In genomic region chr6:133170602-133171001, GRCh38 we compare ENCODE assay signal across 27 cellular contexts.
A peak's percentile ranks its signal among the peaks of the same experiment; 100 is the strongest.
DNase-seq lines count a peak whose midpoint lies in the region; ATAC-seq, FAIRE-seq and TF ChIP-seq lines count a peak whose summit lies in the region.
"Had no signal": no experiment of that assay in that cellular context is flagged by ENCODE, and none has a peak within 500 bp of the region (broad histone marks: within the 10 kb centered on the region; RNA-seq: fewer than 3 reads in every experiment).

No MANE protein-coding gene starts in this region.

- no peak overlapping the region for H2BK120ac ChIP-seq in H1 (replicated peaks; ENCODE audit: low read depth, low read length)

- H3K36me3 ChIP-seq in PC-3 (ENCODE audit: low read depth, low read length): no peaks in the 10 kb centered on the region
- H3K36me3 ChIP-seq in H1 (ENCODE audit: control insufficient read depth in 2 of 4, insufficient read depth in 4 of 4, low read length in 3 of 4): no peaks in the 10 kb centered on the region
- no peaks in the 10 kb centered on the region for H3K36me3 ChIP-seq in Karpas-422 (ENCODE audit: insufficient read depth, low read length)
- H3K36me3 ChIP-seq: brain microvascular endothelial cell, gastroesophageal sphincter, ovary, thoracic aorta, uterus had no signal

- peak overlapping the region; percentile 76; the same call in 1 of the 2 replicates for H2BK20ac ChIP-seq in H1 (ENCODE audit: low read length)

- H3K36me3 Mint-ChIP-seq in stimulated activated effector memory CD8-positive, alpha-beta T cell treated with anti-CD3 and anti-CD28 coated beads, Interleukin-12 subunit alpha, Interleukin-12 subunit beta, amount 100 ng/mL, for 72 hours: no peaks in the 10 kb centered on the region
- H3K36me3 Mint-ChIP-seq: CD4-positive, alpha-beta memory T cell had no signal

- no peaks in the 10 kb centered on the region for H4K20me1 ChIP-seq in PC-3 (ENCODE audit: low read length)
- no peaks in the 10 kb centered on the region for H4K20me1 ChIP-seq in H1 (replicated peaks in 1 of 2; ENCODE audit: control insufficient read depth in 1 of 2, insufficient read depth in 2 of 2, low read length in 2 of 2)
- no peaks in the 10 kb centered on the region for H4K20me1 ChIP-seq in Karpas-422 (ENCODE audit: insufficient read depth, low read depth, low read length)

- H3K4ac ChIP-seq in H1 (replicated peaks; ENCODE audit: insufficient read length, low read depth, low read length): no peak overlapping the region

- no peak overlapping the region for H2AK5ac ChIP-seq in H1 (ENCODE audit: low read depth, low read length)

- H3K4me3 ChIP-seq in PC-3 (ENCODE audit: low read length): no peak overlapping the region
- no peak overlapping the region for H3K4me3 ChIP-seq in H1 (ENCODE audit: extremely low read depth in 1 of 4, insufficient read depth in 2 of 4, low read depth in 3 of 4, low read length in 4 of 4)
- H3K4me3 ChIP-seq in Karpas-422 (ENCODE audit: low read length): no peak overlapping the region
- H3K4me3 ChIP-seq: gastroesophageal sphincter, hepatocyte, ovary, smooth muscle cell, thoracic aorta, uterus had no signal

- no peak for TF ChIP-seq CTCF in PC-3 (conservative IDR thresholded peaks at IDR 0.05; ENCODE audit: low read depth, low read length)
- TF ChIP-seq CTCF in H1 (IDR thresholded peaks at IDR 0.05; ENCODE audit: control extremely low read depth in 1 of 3, insufficient read depth in 1 of 3, low read depth in 1 of 3, low read length in 3 of 3): no peak

- no peak overlapping the region for H3K9ac ChIP-seq in PC-3 (ENCODE audit: low read length)
- H3K9ac ChIP-seq in H1 (replicated peaks in 1 of 4; ENCODE audit: extremely low read depth in 1 of 4, low read depth in 3 of 4, low read length in 3 of 4): no peak overlapping the region
- H3K9ac ChIP-seq in Karpas-422 (ENCODE audit: low read length): no peak overlapping the region

- no peaks in the 10 kb centered on the region for H3K9me2 ChIP-seq in PC-3 (replicated peaks; ENCODE audit: low read length)
- H3K9me2 ChIP-seq in Karpas-422 (replicated peaks; ENCODE audit: insufficient read depth, low read length): no peaks in the 10 kb centered on the region

- H3K9me3 ChIP-seq in PC-3 (ENCODE audit: low read length) (no peaks in the 10 kb centered on the region), H1 (ENCODE audit: insufficient read depth in 2 of 2, low read depth in 1 of 2, low read length in 1 of 2) (peaks cover 9 to 10% of the 10 kb centered on the region in 2 experiments; a peak in 2 of 4 replicates), Karpas-422 (ENCODE audit: low read length) (no peaks in the 10 kb centered on the region)
- H3K9me3 ChIP-seq: gastroesophageal sphincter, ovary, thoracic aorta, uterus had no signal

- H3K27ac Mint-ChIP-seq in stimulated activated effector memory CD8-positive, alpha-beta T cell treated with anti-CD3 and anti-CD28 coated beads, Interleukin-12 subunit alpha, Interleukin-12 subunit beta, amount 100 ng/mL, for 72 hours: no peak overlapping the region
- H3K27ac Mint-ChIP-seq: activated CD4-positive, alpha-beta memory T cell treated with anti-CD3 and anti-CD28 coated beads, Interleukin-2, amount 10 ng/mL, durations not matched to agents 7 days and 5 days; activated naive CD4-positive, alpha-beta T cell treated with anti-CD3 and anti-CD28 coated beads for 36 hours; CD4-positive, alpha-beta memory T cell; stimulated activated naive CD8-positive, alpha-beta T cell treated with anti-CD3 and anti-CD28 coated beads, Interleukin-15, Interleukin-2, amounts not matched to agents 100 ng/mL and 50 ng/mL, for 24 hours had no signal

- H3K79me2 ChIP-seq in PC-3 (ENCODE audit: low read length): no peaks in the 10 kb centered on the region
- no peaks in the 10 kb centered on the region for H3K79me2 ChIP-seq in H1 (ENCODE audit: control insufficient read depth in 1 of 2, insufficient read depth in 2 of 2, low read length in 2 of 2)
- no peaks in the 10 kb centered on the region for H3K79me2 ChIP-seq in Karpas-422 (ENCODE audit: low read length)
- H3K79me2 ChIP-seq: hepatocyte had no signal

- H3K27ac ChIP-seq in PC-3 (ENCODE audit: low read length) (no peak overlapping the region), H1 (ENCODE audit: low read depth, low read length) (no peak overlapping the region), Karpas-422 (ENCODE audit: low read length) (no peak overlapping the region)
- H3K27ac ChIP-seq: brain microvascular endothelial cell, gastroesophageal sphincter, hepatocyte, ovary, thoracic aorta, uterus had no signal

- TF ChIP-seq EP300 in H1 (IDR thresholded peaks at IDR 0.05; ENCODE audit: borderline replicate concordance in 1 of 2, low read depth in 2 of 2, low read length in 2 of 2): no peak

- no peak overlapping the region for H3K14ac ChIP-seq in H1 (ENCODE audit: insufficient read length)

- peaks cover 2% of the 10 kb centered on the region for H3K9me3 Mint-ChIP-seq in stimulated activated effector memory CD8-positive, alpha-beta T cell treated with anti-CD3 and anti-CD28 coated beads, Interleukin-12 subunit alpha, Interleukin-12 subunit beta, amount 100 ng/mL, for 72 hours
- H3K9me3 Mint-ChIP-seq: activated CD4-positive, alpha-beta memory T cell treated with anti-CD3 and anti-CD28 coated beads, Interleukin-2, amount 10 ng/mL, durations not matched to agents 7 days and 5 days had no signal

- H3K79me1 ChIP-seq in H1 (ENCODE audit: low read depth, low read length): no peaks in the 10 kb centered on the region

- CTCF ChIA-PET in PC-3 (lab: Charles Lee) (no interaction called here), H1 (lab: Charles Lee; ENCODE audit: partially characterized antibody) (interaction anchor here (0.8 to 1.8 kb wide), 5 partner anchors 14 to 753 kb away, joined by 3 to 6 read pairs (median 4); no protein-coding TSS in a partner anchor)

- no peak overlapping the region for H2AFZ ChIP-seq in PC-3 (ENCODE audit: low read length)
- H2AFZ ChIP-seq in H1 (ENCODE audit: low read length): no peak overlapping the region
- H2AFZ ChIP-seq in Karpas-422 (ENCODE audit: low read length): no peak overlapping the region
- H2AFZ ChIP-seq: hepatocyte had no signal

- H2BK12ac ChIP-seq in H1 (ENCODE audit: low read depth, low read length): peak overlapping the region; percentile 56; the same call in 1 of the 2 replicates

- no peak overlapping the region for H2BK15ac ChIP-seq in H1 (ENCODE audit: low read length)

- POLR2A ChIA-PET in PC-3 (lab: Charles Lee; ENCODE audit: unreplicated experiment) (no interaction called here), H1 (lab: Charles Lee; ENCODE audit: partially characterized antibody) (interaction anchor here (1.0 kb wide), 1 partner anchor 352 kb away, joined by 3 read pairs; no protein-coding TSS in a partner anchor)

- H3K56ac ChIP-seq in H1 (replicated peaks; ENCODE audit: insufficient read length, low read depth, low read length): no peak overlapping the region

- no peak for FAIRE-seq in H1 (lab: Jason Lieb, UNC)
- FAIRE-seq: GM19239 had no signal

- no TSS peak for BruUV-seq in PC-3 (replicated peaks; lab: Mats Ljungman, UMichigan)

- H3K4me1 Mint-ChIP-seq in stimulated activated effector memory CD8-positive, alpha-beta T cell treated with anti-CD3 and anti-CD28 coated beads, Interleukin-12 subunit alpha, Interleukin-12 subunit beta, amount 100 ng/mL, for 72 hours: no peaks in the 10 kb centered on the region
- H3K4me1 Mint-ChIP-seq: activated CD4-positive, alpha-beta memory T cell treated with anti-CD3 and anti-CD28 coated beads, Interleukin-2, amount 10 ng/mL, durations not matched to agents 7 days and 5 days; CD4-positive, alpha-beta memory T cell had no signal

- no peaks in the 10 kb centered on the region for H3F3A ChIP-seq in PC-3 (ENCODE audit: low read length, unreplicated experiment)

- DNase-seq in ELR (ENCODE audit: low read depth) (peak; percentile 43), PC-3 (peak; percentile 61), H1 (ENCODE audit: low read depth in 1 of 2, low spot score in 2 of 2) (no peak), pons (ENCODE audit: low spot score) (peak; percentile 74), Karpas-422 (no peak), Right ventricle myocardium superior (no peak)
- no peak for DNase-seq in stimulated activated effector memory CD8-positive, alpha-beta T cell treated with anti-CD3 and anti-CD28 coated beads, Interleukin-12 subunit alpha, Interleukin-12 subunit beta, amount 100 ng/mL, for 72 hours (ENCODE audit: low spot score in 2 of 2)
- DNase-seq: activated CD4-positive, alpha-beta memory T cell treated with anti-CD3 and anti-CD28 coated beads, Interleukin-2, amount 10 ng/mL, durations not matched to agents 7 days and 5 days; activated CD8-positive, alpha-beta memory T cell treated with anti-CD3 and anti-CD28 coated beads, Interleukin-2, amount 50 U/mL, for 4 hours; activated naive CD4-positive, alpha-beta T cell treated with anti-CD3 and anti-CD28 coated beads for 36 hours; amniotic stem cell; brain microvascular endothelial cell; CD4-positive, alpha-beta memory T cell; left cardiac atrium; NCI-H2171; NCI-H510A treated with DMSO at 0.1 percent for 48 hours; ovary; retina; T-helper 2 cell; uterus had no signal

- no peak overlapping the region for H4K5ac ChIP-seq in H1 (ENCODE audit: insufficient read length, low read depth, low read length)

- no peak overlapping the region for H3K4me3 Mint-ChIP-seq in stimulated activated effector memory CD8-positive, alpha-beta T cell treated with anti-CD3 and anti-CD28 coated beads, Interleukin-12 subunit alpha, Interleukin-12 subunit beta, amount 100 ng/mL, for 72 hours
- H3K4me3 Mint-ChIP-seq: activated CD4-positive, alpha-beta memory T cell treated with anti-CD3 and anti-CD28 coated beads, Interleukin-2, amount 10 ng/mL, durations not matched to agents 7 days and 5 days; activated naive CD4-positive, alpha-beta T cell treated with anti-CD3 and anti-CD28 coated beads for 36 hours; CD4-positive, alpha-beta memory T cell; stimulated activated naive CD8-positive, alpha-beta T cell treated with anti-CD3 and anti-CD28 coated beads, Interleukin-15, Interleukin-2, amounts not matched to agents 100 ng/mL and 50 ng/mL, for 24 hours had no signal

- H3K23me2 ChIP-seq in H1 (ENCODE audit: low read depth, low read length): no peaks in the 10 kb centered on the region

- no peak overlapping the region for H3K18ac ChIP-seq in H1 (ENCODE audit: extremely low read depth, low read length)

- H2BK5ac ChIP-seq in H1 (ENCODE audit: low read depth, low read length): peak overlapping the region; percentile 61; the same call in 1 of the 2 replicates

- ATAC-seq in PC-3 (peak; percentile 46; the same call in 1 of the 2 replicates), Right ventricle myocardium superior (ENCODE audit: poor library complexity) (no peak), GM21619 (IDR thresholded peaks at IDR 0.05; ENCODE audit: unreplicated experiment) (no peak)
- no peak for ATAC-seq in stimulated activated effector memory CD8-positive, alpha-beta T cell treated with anti-CD3 and anti-CD28 coated beads, Interleukin-12 subunit alpha, Interleukin-12 subunit beta, amount 100 ng/mL, for 72 hours
- ATAC-seq: gastroesophageal sphincter, left cardiac atrium had no signal

- H3K4me1 ChIP-seq in PC-3 (ENCODE audit: insufficient read depth, low read length) (peaks cover 12% of the 10 kb centered on the region), H1 (replicated peaks in 1 of 4; ENCODE audit: control insufficient read depth in 3 of 4, insufficient read depth in 4 of 4, low read length in 3 of 4) (peaks cover 0 to 6% (median 0%) of the 10 kb centered on the region in 4 experiments; a peak in 1 of 7 replicates), Karpas-422 (ENCODE audit: low read length) (no peaks in the 10 kb centered on the region)
- H3K4me1 ChIP-seq: gastroesophageal sphincter, uterus had no signal

- H3K27me3 ChIP-seq in PC-3 (ENCODE audit: low read length) (no peaks in the 10 kb centered on the region), H1 (replicated peaks in 1 of 4; ENCODE audit: control insufficient read depth in 3 of 4, extremely low read depth in 1 of 4, insufficient read depth in 3 of 4, low read length in 3 of 4) (no peaks in the 10 kb centered on the region), Karpas-422 (ENCODE audit: low read length) (no peaks in the 10 kb centered on the region)
- H3K27me3 ChIP-seq: brain microvascular endothelial cell, gastroesophageal sphincter, hepatocyte, ovary, uterus had no signal

- peak overlapping the region; percentile 17 for H4K91ac ChIP-seq in H1 (replicated peaks; ENCODE audit: insufficient read length, low read length)

- no peak overlapping the region for H4K8ac ChIP-seq in H1 (ENCODE audit: extremely low read depth, insufficient read depth, low read length)

- intact Hi-C loops in PC-3 (cut with micrococcal nuclease): no loop called here
- intact Hi-C loops in Right ventricle myocardium superior (cut with DNase I): no loop called here

- TF ChIP-seq POLR2A in H1 (IDR thresholded peaks at IDR 0.05; ENCODE audit: control extremely low read depth in 1 of 2, low read depth in 2 of 2, low read length in 2 of 2): no peak

- no peak overlapping the region for H3K4me2 ChIP-seq in PC-3 (ENCODE audit: low read length)
- no peak overlapping the region for H3K4me2 ChIP-seq in H1 (ENCODE audit: insufficient read depth in 1 of 2, low read depth in 2 of 2, low read length in 2 of 2)
- no peak overlapping the region for H3K4me2 ChIP-seq in Karpas-422 (ENCODE audit: low read depth, low read length, poor library complexity, severe bottlenecking)
- H3K4me2 ChIP-seq: hepatocyte, smooth muscle cell had no signal

- no peak for TF ChIP-seq RAD21 in H1 (IDR thresholded peaks at IDR 0.05 in 1 of 2, conservative IDR thresholded peaks at IDR 0.05 in 1 of 2; ENCODE audit: low read depth in 2 of 2, low read length in 2 of 2)

- no peak overlapping the region for H3K23ac ChIP-seq in H1 (ENCODE audit: insufficient read length)

Comparison
In these comparisons a context has a peak if more than half of its experiments do, and no peak if none do; other contexts are left out.
1. DNase-seq: peak in ELR (single experiment), PC-3 (single experiment) and pons (single experiment); none in H1 (0 of 2), Karpas-422 (single experiment), Right ventricle myocardium superior (single experiment) and stimulated activated effector memory CD8-positive, alpha-beta T cell treated with anti-CD3 and anti-CD28 coated beads, Interleukin-12 subunit alpha, Interleukin-12 subunit beta, amount 100 ng/mL, for 72 hours (0 of 2).